Comparison of ENCODE assay signal across 7 cellular contexts in genomic region chr17:81928497-81929252, GRCh38. TPM values are rescaled to one million over a fixed set of nuclear protein-coding genes. Genes with fewer than 3 reads are reported as not detected.
DNase-seq lines count a peak whose midpoint lies in the region; ATAC-seq and TF ChIP-seq lines count a peak whose summit lies in the region.

No MANE protein-coding gene starts in this region.

- peaks cover 14% of the 10 kb centered on the region for H3K36me3 Mint-ChIP-seq in GM23338 (ENCODE audit: low read depth)

- ATAC-seq in GM23338: peak; percentile 2
- ATAC-seq in RWPE2 (ENCODE audit: low read depth): peak; percentile 11; the same call in 2 of the 3 replicates
- no peak for ATAC-seq in GM21515 (IDR thresholded peaks at IDR 0.05; ENCODE audit: unreplicated experiment)
- ATAC-seq in sciatic nerve: no peak

- DNase-seq in GM23338 (ENCODE audit: low spot score): no peak
- DNase-seq in RWPE2 (ENCODE audit: low spot score): no peak
- DNase-seq in fibroblast of the aortic adventitia (ENCODE audit: low read depth): no peak
- DNase-seq in skeletal muscle cell (ENCODE audit: low read depth): no peak
- DNase-seq in SHP77 treated with DMSO at 0.1 percent for 48 hours (lab: John Stamatoyannopoulos, UW): no peak
- DNase-seq in sciatic nerve (ENCODE audit: low spot score): no peak

- H3K27me3 Mint-ChIP-seq in GM23338 (ENCODE audit: insufficient read depth, low read depth, poor library complexity): peaks cover 26% of the 10 kb centered on the region

- no peak for TF ChIP-seq CTCF in GM23338 (conservative IDR thresholded peaks at IDR 0.05; ENCODE audit: low read depth in 2 of 2)
- TF ChIP-seq CTCF in RWPE2 (IDR thresholded peaks at IDR 0.05; ENCODE audit: poor library complexity, severe bottlenecking): no peak
- no peak for TF ChIP-seq CTCF in fibroblast of the aortic adventitia (IDR thresholded peaks at IDR 0.05; ENCODE audit: insufficient read depth, low read length)

- H3K36me3 ChIP-seq in GM23338 (ENCODE audit: insufficient read depth) (no peaks in the 10 kb centered on the region), RWPE2 (ENCODE audit: low read depth) (peaks cover 4% of the 10 kb centered on the region)

- H3K27me3 ChIP-seq in GM23338 (ENCODE audit: insufficient read depth) (peaks cover 10% of the 10 kb centered on the region; the same call in 1 of the 2 replicates), RWPE2 (ENCODE audit: insufficient read depth, poor library complexity, severe bottlenecking) (no peaks in the 10 kb centered on the region)

- intact Hi-C loops in sciatic nerve (cut with DNase I): no loop called here

- peaks cover 4% of the 10 kb centered on the region for H4K20me1 ChIP-seq in GM23338 (replicated peaks; ENCODE audit: insufficient read depth)

- H3K4me1 Mint-ChIP-seq in GM23338: peaks cover 28% of the 10 kb centered on the region

- H3K9me2 ChIP-seq in GM23338 (ENCODE audit: insufficient read depth): no peaks in the 10 kb centered on the region

- peak overlapping the region; percentile 86 for H2AFZ ChIP-seq in GM23338

- H3K9me3 Mint-ChIP-seq in GM23338: no peaks in the 10 kb centered on the region

- peak overlapping the region; percentile 94 for H3K4me2 ChIP-seq in GM23338

- H3K4me3 ChIP-seq in GM23338 (peak overlapping the region; percentile 79), RWPE2 (ENCODE audit: severe bottlenecking) (peak overlapping the region; percentile 62), fibroblast of the aortic adventitia (ENCODE audit: low read depth, low read length) (peak overlapping the region; percentile 70), skeletal muscle cell (ENCODE audit: low read depth, low read length) (peak overlapping the region; percentile 66)

- H3K4me1 ChIP-seq in GM23338 (ENCODE audit: insufficient read depth) (peaks cover 25% of the 10 kb centered on the region; the same call in 1 of the 2 replicates), RWPE2 (ENCODE audit: insufficient read depth, poor library complexity, severe bottlenecking) (peaks cover 11% of the 10 kb centered on the region)

- H3K27ac Mint-ChIP-seq in GM23338: no peak overlapping the region

- H3K27ac ChIP-seq in GM23338 (ENCODE audit: low read depth): no peak overlapping the region
- H3K27ac ChIP-seq in RWPE2 (ENCODE audit: poor library complexity, severe bottlenecking): peak overlapping the region; percentile 90

- no peaks in the 10 kb centered on the region for H3K9me3 ChIP-seq in RWPE2 (ENCODE audit: severe bottlenecking)

- H3K79me2 ChIP-seq in GM23338 (replicated peaks; ENCODE audit: insufficient read depth): peaks cover 34% of the 10 kb centered on the region

- H3F3A ChIP-seq in GM23338 (replicated peaks; ENCODE audit: low read depth): peaks cover 28% of the 10 kb centered on the region

- peak overlapping the region; percentile 72 for H3K4me3 Mint-ChIP-seq in GM23338

TF ChIP-seq in GM23338, 12 proteins besides CTCF, POLR2A, EP300 and RAD21 (continues in another document):
- no peak for TF ChIP-seq REST (IDR thresholded peaks at IDR 0.05; ENCODE audit: unreplicated experiment)

RNA-seq across cellular contexts. Expression of gene MAFG, which starts 1.1 kb away (rescaled TPM):
- 32.0 and 33.4 TPM in 2 replicates for total RNA-seq in GM23338 (2014; rRNA removed; shearing (Covaris generic))
- polyA plus RNA-seq in GM23338 (2016; fragmentation: Nextera tagmentation; extraction: Ambion mirVana): 17.2 and 21.7 TPM in 2 replicates
- total RNA-seq in fibroblast of the aortic adventitia (ENCODE audit: low replicate concordance): 19.1 and 28.0 TPM in 2 replicates
- 27.8 TPM for total RNA-seq in sciatic nerve

RNA-seq across cellular contexts. Expression of gene PYCR1, which starts 8.4 kb away (rescaled TPM):
- total RNA-seq in GM23338 (2014; rRNA removed; shearing (Covaris generic)): 237 and 240 TPM in 2 replicates
- 87.3 and 98.9 TPM in 2 replicates for polyA plus RNA-seq in GM23338 (2016; fragmentation: Nextera tagmentation; extraction: Ambion mirVana)
- total RNA-seq in fibroblast of the aortic adventitia (ENCODE audit: low replicate concordance) (16.9 and 91.0 TPM in 2 replicates), sciatic nerve (8.0 TPM)

RNA-seq across cellular contexts. Expression of gene SIRT7, which starts 10.7 kb away (rescaled TPM):
- 20.8 and 29.7 TPM in 2 replicates for total RNA-seq in GM23338 (2014; rRNA removed; shearing (Covaris generic))
- 16.3 and 17.1 TPM in 2 replicates for polyA plus RNA-seq in GM23338 (2016; fragmentation: Nextera tagmentation; extraction: Ambion mirVana)
- total RNA-seq in fibroblast of the aortic adventitia (ENCODE audit: low replicate concordance) (12.7 and 18.1 TPM in 2 replicates), sciatic nerve (17.7 TPM)

RNA-seq across cellular contexts. Expression of gene PCYT2, which starts 17.5 kb away (rescaled TPM):
- 65.2 and 82.9 TPM in 2 replicates for total RNA-seq in GM23338 (2014; rRNA removed; shearing (Covaris generic))
- polyA plus RNA-seq in GM23338 (2016; fragmentation: Nextera tagmentation; extraction: Ambion mirVana): 50.9 and 51.6 TPM in 2 replicates
- total RNA-seq in fibroblast of the aortic adventitia (ENCODE audit: low replicate concordance) (20.3 and 36.7 TPM in 2 replicates), sciatic nerve (34.1 TPM)

RNA-seq across cellular contexts. Expression of gene MYADML2, which starts 18.4 kb away (rescaled TPM):
- 0.78 and 1.7 TPM in 2 replicates for total RNA-seq in GM23338 (2014; rRNA removed; shearing (Covaris generic))
- polyA plus RNA-seq in GM23338 (2016; fragmentation: Nextera tagmentation; extraction: Ambion mirVana): 0.42 and 0.70 TPM in 2 replicates
- total RNA-seq in fibroblast of the aortic adventitia (ENCODE audit: low replicate concordance) (not detected in 2 replicates), sciatic nerve (not detected)

Comparison
In these comparisons a context has a peak if more than half of its experiments do, and no peak if none do; other contexts are left out.
1. ATAC-seq: peak in GM23338 (single experiment) and RWPE2 (single experiment); none in GM21515 (single experiment) and sciatic nerve (single experiment).
2. Peak in every context shown above with its lines, with median percentiles within 50 percentile points of each other: H3K4me3 ChIP-seq.